In genomic region chr22:47152236-47152635, GRCh38 we compare ENCODE assay signal across 1 cellular context.
TF ChIP-seq lines count a peak whose summit lies in the region.

No MANE protein-coding gene starts in this region.

TF ChIP-seq in IMR-90, 13 proteins besides CTCF, POLR2A, EP300 and RAD21 (continued from another document):
- TF ChIP-seq, protein P1, sequence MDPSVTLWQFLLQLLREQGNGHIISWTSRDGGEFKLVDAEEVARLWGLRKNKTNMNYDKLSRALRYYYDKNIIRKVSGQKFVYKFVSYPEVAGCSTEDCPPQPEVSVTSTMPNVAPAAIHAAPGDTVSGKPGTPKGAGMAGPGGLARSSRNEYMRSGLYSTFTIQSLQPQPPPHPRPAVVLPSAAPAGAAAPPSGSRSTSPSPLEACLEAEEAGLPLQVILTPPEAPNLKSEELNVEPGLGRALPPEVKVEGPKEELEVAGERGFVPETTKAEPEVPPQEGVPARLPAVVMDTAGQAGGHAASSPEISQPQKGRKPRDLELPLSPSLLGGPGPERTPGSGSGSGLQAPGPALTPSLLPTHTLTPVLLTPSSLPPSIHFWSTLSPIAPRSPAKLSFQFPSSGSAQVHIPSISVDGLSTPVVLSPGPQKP (IDR thresholded peaks at IDR 0.05; ENCODE audit: borderline replicate concordance, low read depth, low read length) = no peak
- TF ChIP-seq MAZ (IDR thresholded peaks at IDR 0.05; ENCODE audit: borderline replicate concordance, low read depth, low read length) (no peak), USF2 (IDR thresholded peaks at IDR 0.05; ENCODE audit: low read depth, low read length) (no peak), RFX5 (IDR thresholded peaks at IDR 0.05; ENCODE audit: low read depth, low read length) (no peak), MXI1 (IDR thresholded peaks at IDR 0.05; ENCODE audit: borderline replicate concordance, low read depth, low read length) (no peak), RCOR1 (IDR thresholded peaks at IDR 0.05; ENCODE audit: insufficient replicate concordance, low read length) (no peak), CHD1 (IDR thresholded peaks at IDR 0.05; ENCODE audit: low read depth, low read length) (no peak), MAFK (IDR thresholded peaks at IDR 0.05; ENCODE audit: low read depth, low read length) (no peak), BHLHE40 (IDR thresholded peaks at IDR 0.05; ENCODE audit: low read depth, low read length) (no peak)
